ENCODE assay signal across 18 cellular contexts in the genomic region with DNA sequence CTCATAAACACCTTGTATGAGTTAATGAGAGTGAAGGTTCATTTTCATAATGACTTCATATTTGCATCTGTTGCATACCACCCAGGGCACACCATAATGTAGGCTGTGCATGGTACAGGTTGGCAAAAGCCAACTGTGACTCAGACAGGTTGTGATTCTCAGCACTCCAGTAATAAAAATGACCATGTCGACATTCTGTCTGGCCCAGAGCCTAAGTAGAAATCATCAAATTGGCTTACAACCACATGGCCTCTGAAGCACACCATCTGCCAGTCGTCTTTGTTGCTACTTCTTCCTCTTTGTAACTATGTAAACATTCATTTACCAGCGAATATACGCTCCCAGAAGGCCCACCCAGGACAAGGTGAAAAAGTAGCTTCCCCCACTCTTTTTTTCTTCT.
A peak's percentile ranks its signal among the peaks of the same experiment; 100 is the strongest.
DNase-seq lines count a peak whose midpoint lies in the region; ATAC-seq and TF ChIP-seq lines count a peak whose summit lies in the region.
"Had no signal": no experiment of that assay in that cellular context is flagged by ENCODE, and none has a peak within 500 bp of the region (broad histone marks: within the 10 kb centered on the region; RNA-seq: fewer than 3 reads in every experiment).

No MANE protein-coding gene starts in this region.

- intact Hi-C loops in right cardiac atrium (cut with DNase I) (no loop called here), aorta (cut with DNase I) (no loop called here)

- no peak for TF ChIP-seq CTCF in RWPE1 (conservative IDR thresholded peaks at IDR 0.05; ENCODE audit: low read depth)
- no peak for TF ChIP-seq CTCF in fibroblast of villous mesenchyme (IDR thresholded peaks at IDR 0.05; ENCODE audit: insufficient read depth, low read depth, low read length)

- ATAC-seq in right cardiac atrium (no peak), aorta (ENCODE audit: low FRiP score) (no peak)

- POLR2A ChIA-PET in RWPE1 (lab: Yijun Ruan, JAX; ENCODE audit: low non-redundant PET), result no interaction called here
- POLR2A ChIA-PET in activated CD4-positive, alpha-beta memory T cell treated with anti-CD3 and anti-CD28 coated beads, Interleukin-2, amount 10 ng/mL, durations not matched to agents 7 days and 5 days (lab: Charles Lee), result no interaction called here

- peak overlapping the region; percentile 34; the same call in 1 of the 2 replicates for H3K27ac ChIP-seq in RWPE1
- no peak overlapping the region for H3K27ac ChIP-seq in right cardiac atrium (ENCODE audit: low read length)
- no peak overlapping the region for H3K27ac ChIP-seq in aorta (ENCODE audit: low read depth in 1 of 2, low read length in 2 of 2)
- H3K27ac ChIP-seq: parathyroid adenoma had no signal

- H3K9me3 ChIP-seq in MG63, result no peaks in the 10 kb centered on the region
- H3K9me3 ChIP-seq in right cardiac atrium (ENCODE audit: control insufficient read depth, low read length), result no peaks in the 10 kb centered on the region
- no peaks in the 10 kb centered on the region for H3K9me3 ChIP-seq in aorta (ENCODE audit: control insufficient read depth, low read length)

- CTCF ChIA-PET in RWPE1 (lab: Yijun Ruan, JAX), result no interaction called here
- CTCF ChIA-PET in activated CD4-positive, alpha-beta memory T cell treated with anti-CD3 and anti-CD28 coated beads, Interleukin-2, amount 10 ng/mL, durations not matched to agents 7 days and 5 days (lab: Charles Lee), result no interaction called here

- H3K27me3 Mint-ChIP-seq in activated CD4-positive, alpha-beta memory T cell treated with anti-CD3 and anti-CD28 coated beads, Interleukin-2, amount 10 ng/mL, durations not matched to agents 7 days and 5 days, result no peaks in the 10 kb centered on the region
- H3K27me3 Mint-ChIP-seq: activated naive CD4-positive, alpha-beta T cell treated with anti-CD3 and anti-CD28 coated beads, Interleukin-2, amount 10 ng/mL, durations not matched to agents 7 days and 5 days had no signal

- no peaks in the 10 kb centered on the region for H3K36me3 ChIP-seq in MG63
- no peaks in the 10 kb centered on the region for H3K36me3 ChIP-seq in aorta (ENCODE audit: control insufficient read depth in 1 of 2, insufficient read depth in 2 of 2, low read length in 1 of 2)

- no peaks in the 10 kb centered on the region for H3K4me1 Mint-ChIP-seq in activated CD4-positive, alpha-beta memory T cell treated with anti-CD3 and anti-CD28 coated beads, Interleukin-2, amount 10 ng/mL, durations not matched to agents 7 days and 5 days
- H3K4me1 Mint-ChIP-seq: activated naive CD4-positive, alpha-beta T cell treated with anti-CD3 and anti-CD28 coated beads, Interleukin-2, amount 10 ng/mL, durations not matched to agents 7 days and 5 days; H9 had no signal

- no peak overlapping the region for H3K27ac Mint-ChIP-seq in activated CD4-positive, alpha-beta memory T cell treated with anti-CD3 and anti-CD28 coated beads, Interleukin-2, amount 10 ng/mL, durations not matched to agents 7 days and 5 days
- H3K27ac Mint-ChIP-seq: activated naive CD4-positive, alpha-beta T cell treated with anti-CD3 and anti-CD28 coated beads, Interleukin-2, amount 10 ng/mL, durations not matched to agents 7 days and 5 days; H9 had no signal

- no peaks in the 10 kb centered on the region for H3K9me3 Mint-ChIP-seq in activated CD4-positive, alpha-beta memory T cell treated with anti-CD3 and anti-CD28 coated beads, Interleukin-2, amount 10 ng/mL, durations not matched to agents 7 days and 5 days
- H3K9me3 Mint-ChIP-seq: H9 had no signal

- no peak overlapping the region for H3K4me3 Mint-ChIP-seq in activated CD4-positive, alpha-beta memory T cell treated with anti-CD3 and anti-CD28 coated beads, Interleukin-2, amount 10 ng/mL, durations not matched to agents 7 days and 5 days
- H3K4me3 Mint-ChIP-seq: activated naive CD4-positive, alpha-beta T cell treated with anti-CD3 and anti-CD28 coated beads, Interleukin-2, amount 10 ng/mL, durations not matched to agents 7 days and 5 days; H9 had no signal

- DNase-seq in D341Med (ENCODE audit: low spot score), result peak; percentile 51
- peak; percentile 36 for DNase-seq in MG63
- DNase-seq in RWPE1 (ENCODE audit: low spot score), result no peak
- DNase-seq in fibroblast of villous mesenchyme (ENCODE audit: low read depth), result peak; percentile 3
- DNase-seq in right cardiac atrium, result no peak
- DNase-seq in aorta, result no peak
- DNase-seq in activated CD4-positive, alpha-beta memory T cell treated with anti-CD3 and anti-CD28 coated beads, Interleukin-2, amount 10 ng/mL, durations not matched to agents 7 days and 5 days, result no peak
- no peak for DNase-seq in activated naive CD4-positive, alpha-beta T cell treated with anti-CD3 and anti-CD28 coated beads, Interleukin-2, amount 50 U/mL, for 16 hours
- DNase-seq: activated CD4-positive, CD25-positive, alpha-beta regulatory T cell; activated naive CD4-positive, alpha-beta T cell treated with anti-CD3 and anti-CD28 coated beads, Interleukin-2, amount 10 ng/mL, durations not matched to agents 7 days and 5 days; central memory CD4-positive, alpha-beta T cell; H9; KBM-7; kidney glomerular epithelial cell; NCI-H146; OCI-M1; T-helper 1 cell had no signal

- no peak overlapping the region for H3K4me3 ChIP-seq in MG63
- H3K4me3 ChIP-seq in fibroblast of villous mesenchyme (ENCODE audit: low read depth, low read length), result no peak overlapping the region
- no peak overlapping the region for H3K4me3 ChIP-seq in right cardiac atrium (ENCODE audit: low read length)
- no peak overlapping the region for H3K4me3 ChIP-seq in aorta (ENCODE audit: low read length in 2 of 2)

- H3K36me3 Mint-ChIP-seq in activated CD4-positive, alpha-beta memory T cell treated with anti-CD3 and anti-CD28 coated beads, Interleukin-2, amount 10 ng/mL, durations not matched to agents 7 days and 5 days (ENCODE audit: low read depth), result no peaks in the 10 kb centered on the region
- H3K36me3 Mint-ChIP-seq: activated naive CD4-positive, alpha-beta T cell treated with anti-CD3 and anti-CD28 coated beads, Interleukin-2, amount 10 ng/mL, durations not matched to agents 7 days and 5 days had no signal

- H3K4me1 ChIP-seq in right cardiac atrium (ENCODE audit: control insufficient read depth, insufficient read depth, low read length) (no peaks in the 10 kb centered on the region), aorta (ENCODE audit: control insufficient read depth in 1 of 2, insufficient read depth in 2 of 2, low read length in 2 of 2) (no peaks in the 10 kb centered on the region)
- H3K4me1 ChIP-seq: parathyroid adenoma had no signal

- WGBS in right cardiac atrium, result 46% methylated on average over 4 of the region's 4 CpGs
- WGBS in aorta, 2 donors, result 57% methylated on average over 4 of the region's 4 CpGs

- no peaks in the 10 kb centered on the region; the same call in 1 of the 2 replicates for H3K27me3 ChIP-seq in MG63
- no peaks in the 10 kb centered on the region for H3K27me3 ChIP-seq in right cardiac atrium (ENCODE audit: control insufficient read depth, insufficient read depth)
- H3K27me3 ChIP-seq in aorta (ENCODE audit: control insufficient read depth in 1 of 2, insufficient read depth in 2 of 2, low read length in 1 of 2), result no peaks in the 10 kb centered on the region

Comparison
In these comparisons a context has a peak if more than half of its experiments do, and no peak if none do; other contexts are left out.
1. DNase-seq: peak in D341Med (single experiment), MG63 (single experiment) and fibroblast of villous mesenchyme (single experiment); none in RWPE1 (single experiment), right cardiac atrium (0 of 3), aorta (0 of 2), activated CD4-positive, alpha-beta memory T cell treated with anti-CD3 and anti-CD28 coated beads, Interleukin-2, amount 10 ng/mL, durations not matched to agents 7 days and 5 days (single experiment) and activated naive CD4-positive, alpha-beta T cell treated with anti-CD3 and anti-CD28 coated beads, Interleukin-2, amount 50 U/mL, for 16 hours (single experiment).